Comparison of ENCODE assay signal across 1 cellular context in the genomic region with DNA sequence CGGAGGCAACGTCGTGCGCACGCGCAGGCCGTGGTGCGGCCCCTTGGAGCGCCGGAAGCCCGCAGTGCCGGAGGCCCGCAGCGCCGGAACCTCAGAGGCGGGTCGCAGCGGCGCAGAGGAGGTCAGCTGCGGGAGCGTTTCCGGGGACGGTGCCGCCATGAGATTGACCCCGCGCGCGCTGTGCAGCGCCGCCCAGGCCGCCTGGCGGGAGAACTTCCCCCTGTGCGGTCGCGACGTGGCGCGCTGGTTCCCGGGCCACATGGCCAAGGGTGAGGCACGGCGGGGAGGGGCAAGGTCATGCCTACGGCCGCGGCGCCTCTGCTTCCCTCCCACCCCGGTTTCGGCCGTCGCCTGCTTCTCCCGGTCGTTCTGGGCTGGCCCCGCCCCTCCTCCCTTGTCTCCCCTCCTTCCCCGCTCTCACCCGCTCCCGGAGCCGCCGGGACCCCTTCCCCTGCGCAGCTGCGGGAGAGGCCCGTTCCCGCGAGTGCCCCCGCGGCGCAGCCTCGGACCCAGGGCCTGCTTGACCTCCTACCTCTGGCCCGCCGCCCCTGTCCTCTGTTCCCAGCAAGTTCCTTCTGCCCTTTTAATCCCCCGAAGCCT.
TF ChIP-seq lines count a peak whose summit lies in the region.

Gene MTG1 (plus strand): TSS at position 94 of the 600 bp plus-strand sequence. CDS start 64 bp downstream, at position 158.

TF ChIP-seq in HepG2, 621 proteins besides CTCF, POLR2A, EP300 and RAD21 (continued from another document and continues in another):
- TF ChIP-seq, protein P1, sequence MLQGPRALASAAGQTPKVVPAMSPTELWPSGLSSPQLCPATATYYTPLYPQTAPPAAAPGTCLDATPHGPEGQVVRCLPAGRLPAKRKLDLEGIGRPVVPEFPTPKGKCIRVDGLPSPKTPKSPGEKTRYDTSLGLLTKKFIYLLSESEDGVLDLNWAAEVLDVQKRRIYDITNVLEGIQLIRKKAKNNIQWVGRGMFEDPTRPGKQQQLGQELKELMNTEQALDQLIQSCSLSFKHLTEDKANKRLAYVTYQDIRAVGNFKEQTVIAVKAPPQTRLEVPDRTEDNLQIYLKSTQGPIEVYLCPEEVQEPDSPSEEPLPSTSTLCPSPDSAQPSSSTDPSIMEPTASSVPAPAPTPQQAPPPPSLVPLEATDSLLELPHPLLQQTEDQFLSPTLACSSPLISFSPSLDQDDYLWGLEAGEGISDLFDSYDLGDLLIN (CRISPR knock-in tag; IDR thresholded peaks at IDR 0.05; ENCODE audit: borderline replicate concordance): peak; percentile 82; the same call in 1 of the 2 replicates
- TF ChIP-seq ATF3 (CRISPR knock-in tag; IDR thresholded peaks at IDR 0.05) (no peak; the same call in 1 of the 2 replicates), ZNF382 (CRISPR knock-in tag; IDR thresholded peaks at IDR 0.05; ENCODE audit: borderline replicate concordance) (no peak), SSRP1 (CRISPR knock-in tag; IDR thresholded peaks at IDR 0.05) (no peak), ZBTB37 (CRISPR knock-in tag; IDR thresholded peaks at IDR 0.05) (no peak), ZNF264 (CRISPR knock-in tag; IDR thresholded peaks at IDR 0.05) (0 out of 2 replicates have a peak, but pooled peaks have one; percentile 43), NR2F1 (CRISPR knock-in tag; IDR thresholded peaks at IDR 0.05) (peak in 1 of 2 experiments; percentile 40; a peak in 2 of 4 replicates), ZNF407 (CRISPR knock-in tag; IDR thresholded peaks at IDR 0.05; ENCODE audit: not compliant biosample characterization) (peak; percentile 91), CAMTA2 (CRISPR knock-in tag; IDR thresholded peaks at IDR 0.05; ENCODE audit: borderline replicate concordance) (no peak; the same call in 1 of the 2 replicates), ZFAT (CRISPR knock-in tag; conservative IDR thresholded peaks at IDR 0.05) (no peak), AGO1 (IDR thresholded peaks at IDR 0.05; ENCODE audit: low read depth, low read length, poor library complexity, severe bottlenecking) (peak; percentile 82), ZNF180 (CRISPR knock-in tag; IDR thresholded peaks at IDR 0.05; ENCODE audit: borderline replicate concordance, low read depth) (no peak), ZBTB21 (CRISPR knock-in tag; IDR thresholded peaks at IDR 0.05) (no peak), PHF8 (CRISPR knock-in tag; IDR thresholded peaks at IDR 0.05) (peak; percentile 97), ZNF333 (CRISPR knock-in tag; IDR thresholded peaks at IDR 0.05; ENCODE audit: borderline replicate concordance) (peak; percentile 35; the same call in 1 of the 2 replicates), ZNF101 (CRISPR knock-in tag; IDR thresholded peaks at IDR 0.05; ENCODE audit: borderline replicate concordance, low read depth) (no peak), ZNF24 (IDR thresholded peaks at IDR 0.05) (no peak), ZSCAN21 (CRISPR knock-in tag; IDR thresholded peaks at IDR 0.05; ENCODE audit: borderline replicate concordance) (peak; percentile 91; the same call in 1 of the 2 replicates), ZBTB49 (CRISPR knock-in tag; IDR thresholded peaks at IDR 0.05; ENCODE audit: borderline replicate concordance) (no peak), ZNF343 (CRISPR knock-in tag; IDR thresholded peaks at IDR 0.05) (peak; percentile 92), NFKB2 (CRISPR knock-in tag; IDR thresholded peaks at IDR 0.05; ENCODE audit: borderline replicate concordance) (peak; percentile 87; the same call in 1 of the 2 replicates), ZNF33B (CRISPR knock-in tag; IDR thresholded peaks at IDR 0.05) (peak; percentile 65; the same call in 1 of the 2 replicates), ZNF574 (CRISPR knock-in tag; IDR thresholded peaks at IDR 0.05) (peak; percentile 94), PHF5A (CRISPR knock-in tag; IDR thresholded peaks at IDR 0.05; ENCODE audit: low read depth, unreplicated experiment) (peak; percentile 67), RORA (CRISPR knock-in tag; IDR thresholded peaks at IDR 0.05) (no peak), ZMYM4 (CRISPR knock-in tag; IDR thresholded peaks at IDR 0.05) (peak; percentile 83), MXD4 (CRISPR knock-in tag; IDR thresholded peaks at IDR 0.05) (peak; percentile 86), ZNF513 (CRISPR knock-in tag; conservative IDR thresholded peaks at IDR 0.05) (0 out of 2 replicates have a peak, but pooled peaks have one; percentile 68), ZNF430 (CRISPR knock-in tag; IDR thresholded peaks at IDR 0.05) (no peak; the same call in 1 of the 2 replicates), TSC22D2 (CRISPR knock-in tag; IDR thresholded peaks at IDR 0.05; ENCODE audit: borderline replicate concordance) (peak; percentile 31; the same call in 1 of the 2 replicates), NCOA2 (CRISPR knock-in tag; IDR thresholded peaks at IDR 0.05) (peak; percentile 38; the same call in 1 of the 2 replicates)
- TF ChIP-seq, protein P2, sequence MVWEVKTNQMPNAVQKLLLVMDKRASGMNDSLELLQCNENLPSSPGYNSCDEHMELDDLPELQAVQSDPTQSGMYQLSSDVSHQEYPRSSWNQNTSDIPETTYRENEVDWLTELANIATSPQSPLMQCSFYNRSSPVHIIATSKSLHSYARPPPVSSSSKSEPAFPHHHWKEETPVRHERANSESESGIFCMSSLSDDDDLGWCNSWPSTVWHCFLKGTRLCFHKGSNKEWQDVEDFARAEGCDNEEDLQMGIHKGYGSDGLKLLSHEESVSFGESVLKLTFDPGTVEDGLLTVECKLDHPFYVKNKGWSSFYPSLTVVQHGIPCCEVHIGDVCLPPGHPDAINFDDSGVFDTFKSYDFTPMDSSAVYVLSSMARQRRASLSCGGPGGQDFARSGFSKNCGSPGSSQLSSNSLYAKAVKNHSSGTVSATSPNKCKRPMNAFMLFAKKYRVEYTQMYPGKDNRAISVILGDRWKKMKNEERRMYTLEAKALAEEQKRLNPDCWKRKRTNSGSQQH (CRISPR knock-in tag; IDR thresholded peaks at IDR 0.05; ENCODE audit: low read depth): no peak; the same call in 1 of the 2 replicates
- TF ChIP-seq, protein P3, sequence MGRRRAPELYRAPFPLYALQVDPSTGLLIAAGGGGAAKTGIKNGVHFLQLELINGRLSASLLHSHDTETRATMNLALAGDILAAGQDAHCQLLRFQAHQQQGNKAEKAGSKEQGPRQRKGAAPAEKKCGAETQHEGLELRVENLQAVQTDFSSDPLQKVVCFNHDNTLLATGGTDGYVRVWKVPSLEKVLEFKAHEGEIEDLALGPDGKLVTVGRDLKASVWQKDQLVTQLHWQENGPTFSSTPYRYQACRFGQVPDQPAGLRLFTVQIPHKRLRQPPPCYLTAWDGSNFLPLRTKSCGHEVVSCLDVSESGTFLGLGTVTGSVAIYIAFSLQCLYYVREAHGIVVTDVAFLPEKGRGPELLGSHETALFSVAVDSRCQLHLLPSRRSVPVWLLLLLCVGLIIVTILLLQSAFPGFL (CRISPR knock-in tag; IDR thresholded peaks at IDR 0.05): no peak
